ENCODE assay signal across 24 cellular contexts in genomic region chr1:52598729-52599128, GRCh38. TPM values are rescaled to one million over a fixed set of nuclear protein-coding genes. Genes with fewer than 3 reads are reported as not detected.
DNase-seq lines count a peak whose midpoint lies in the region; ATAC-seq, FAIRE-seq and TF ChIP-seq lines count a peak whose summit lies in the region.
"Had no signal": no experiment of that assay in that cellular context is flagged by ENCODE, and none has a peak within 500 bp of the region (broad histone marks: within the 10 kb centered on the region; RNA-seq: fewer than 3 reads in every experiment).

No MANE protein-coding gene starts in this region.

- H3K79me2 ChIP-seq in DND-41 (ENCODE audit: insufficient read depth, low read length) (peaks cover 27% of the 10 kb centered on the region), K562 (ENCODE audit: control insufficient read depth, insufficient read depth, low read length) (no peaks in the 10 kb centered on the region), neural progenitor cell (ENCODE audit: low read depth) (no peaks in the 10 kb centered on the region)

- H3F3A ChIP-seq in neural progenitor cell (ENCODE audit: low read depth) = peaks cover 6% of the 10 kb centered on the region

- H3K9me1 ChIP-seq in K562 (ENCODE audit: control insufficient read depth, insufficient read depth, low read length) = no peaks in the 10 kb centered on the region

- POLR2A ChIA-PET in K562 (lab: Yijun Ruan, JAX) = interaction anchor here (0.6 to 1.0 kb wide), 2 partner anchors 12 to 16 kb away, joined by 4 to 5 read pairs; no protein-coding TSS in a partner anchor

- in situ Hi-C loops in K562 (cut with MboI) = no loop called here

- 25% methylated on average over 7 of the region's 7 CpGs for WGBS in K562 (ENCODE audit: insufficient coverage, low coverage, missing lambda C conversion rate)
- WGBS in thyroid gland, 2 donors = 79 to 90% methylated on average over 7 of the region's 7 CpGs

- H3K4me2 ChIP-seq in DND-41 (ENCODE audit: insufficient read depth, low read length) = no peak overlapping the region
- H3K4me2 ChIP-seq in K562 (ENCODE audit: insufficient read depth, low read length) = no peak overlapping the region
- H3K4me2 ChIP-seq in neural progenitor cell = no peak overlapping the region
- H3K4me2 ChIP-seq: BLaER1 had no signal

- H3K4me1 Mint-ChIP-seq in neural progenitor cell = peaks cover 32% of the 10 kb centered on the region

- H3K4me1 ChIP-seq in DND-41 (ENCODE audit: insufficient read depth, low read length) (peaks cover 25% of the 10 kb centered on the region), K562 (replicated peaks in 1 of 2; ENCODE audit: control insufficient read depth in 2 of 2, insufficient read depth in 2 of 2, low read length in 2 of 2) (no peaks in the 10 kb centered on the region; a peak in 1 of 5 replicates), neural progenitor cell (peaks cover 25% of the 10 kb centered on the region), thyroid gland (peaks cover 19 to 35% of the 10 kb centered on the region in 2 donors), breast epithelium (peaks cover 0 to under 1% of the 10 kb centered on the region in 2 donors)
- H3K4me1 ChIP-seq: Caco-2 had no signal

- peaks cover under 1% of the 10 kb centered on the region; the same call in 1 of the 2 replicates for H3K36me3 ChIP-seq in DND-41 (ENCODE audit: insufficient read depth, low read length)
- no peaks in the 10 kb centered on the region for H3K36me3 ChIP-seq in K562 (ENCODE audit: control insufficient read depth, insufficient read depth, low read length)
- no peaks in the 10 kb centered on the region for H3K36me3 ChIP-seq in neural progenitor cell
- H3K36me3 ChIP-seq in thyroid gland = no peaks in the 10 kb centered on the region
- H3K36me3 ChIP-seq in breast epithelium = no peaks in the 10 kb centered on the region
- H3K36me3 ChIP-seq: BLaER1, HAP-1 had no signal

- TF ChIP-seq CTCF in DND-41 (IDR thresholded peaks at IDR 0.05; ENCODE audit: borderline replicate concordance, extremely low read depth, low read length, poor library complexity, severe bottlenecking) (no peak), K562 (IDR thresholded peaks at IDR 0.05 in 2 of 3, conservative IDR thresholded peaks at IDR 0.05 in 1 of 3; ENCODE audit: insufficient read depth in 2 of 3, low read depth in 1 of 3, low read length in 3 of 3) (no peak), neural progenitor cell (IDR thresholded peaks at IDR 0.05) (no peak), thyroid gland (IDR thresholded peaks at IDR 0.05) (no peak), breast epithelium (IDR thresholded peaks at IDR 0.05) (no peak)

- no TSS peak for BruUV-seq in K562 (replicated peaks; lab: Mats Ljungman, UMichigan)

- H3K4me3 Mint-ChIP-seq in neural progenitor cell = no peak overlapping the region
- H3K4me3 Mint-ChIP-seq: B cell; CD8-positive, alpha-beta T cell had no signal

- H3K27me3 Mint-ChIP-seq in neural progenitor cell (ENCODE audit: insufficient read depth, low read depth) = peaks cover 11% of the 10 kb centered on the region
- H3K27me3 Mint-ChIP-seq: B cell; CD4-positive, CD25-positive, alpha-beta regulatory T cell had no signal

- DNase-seq in DND-41 (peak; percentile 17), K562 (ENCODE audit: extremely low read depth in 1 of 4, low spot score in 3 of 4) (no peak), neural progenitor cell (ENCODE audit: low spot score) (no peak), thyroid gland (no peak), HUDEP-2 (lab: John Stamatoyannopoulos, UW; ENCODE audit: unreplicated experiment in 76 of 76) (no peak), breast epithelium (ENCODE audit: low spot score in 2 of 2) (no peak)
- DNase-seq: Caco-2; CD4-positive, CD25-positive, alpha-beta regulatory T cell; CD8-positive, alpha-beta T cell; DMS153; GF-D8; GOT3 had no signal

- H3K27me3 ChIP-seq in DND-41 (ENCODE audit: insufficient read depth, low read length, poor library complexity) = no peaks in the 10 kb centered on the region
- no peaks in the 10 kb centered on the region for H3K27me3 ChIP-seq in K562 (ENCODE audit: control insufficient read depth in 2 of 2, insufficient read depth in 2 of 2, low read length in 2 of 2)
- H3K27me3 ChIP-seq in neural progenitor cell = peaks cover 39% of the 10 kb centered on the region
- H3K27me3 ChIP-seq in thyroid gland = no peaks in the 10 kb centered on the region
- no peaks in the 10 kb centered on the region for H3K27me3 ChIP-seq in breast epithelium
- H3K27me3 ChIP-seq: BLaER1 had no signal

- H3K9me3 ChIP-seq in DND-41 (ENCODE audit: insufficient read depth, low read length, severe bottlenecking) = no peaks in the 10 kb centered on the region
- no peaks in the 10 kb centered on the region for H3K9me3 ChIP-seq in K562 (replicated peaks; ENCODE audit: control insufficient read depth, insufficient read depth, low read depth, low read length)
- no peaks in the 10 kb centered on the region for H3K9me3 ChIP-seq in neural progenitor cell (ENCODE audit: low read depth)
- H3K9me3 ChIP-seq in thyroid gland = no peaks in the 10 kb centered on the region
- no peaks in the 10 kb centered on the region for H3K9me3 ChIP-seq in breast epithelium
- H3K9me3 ChIP-seq: BLaER1, Caco-2, HAP-1 had no signal

- no peaks in the 10 kb centered on the region for H3K36me3 Mint-ChIP-seq in neural progenitor cell
- H3K36me3 Mint-ChIP-seq: CD8-positive, alpha-beta T cell had no signal

- H3K4me3 ChIP-seq in DND-41 (ENCODE audit: low read depth in 1 of 2, low read length in 2 of 2) (no peak overlapping the region), K562 (no peak overlapping the region), neural progenitor cell (no peak overlapping the region), thyroid gland (replicated peaks in 1 of 3) (no peak overlapping the region), breast epithelium (no peak overlapping the region)
- H3K4me3 ChIP-seq: BLaER1, HAP-1 had no signal

- TF ChIP-seq RAD21 in K562 (CRISPR knock-in tag; conservative IDR thresholded peaks at IDR 0.05 in 1 of 2, IDR thresholded peaks at IDR 0.05 in 1 of 2) = no peak

- ATAC-seq in DND-41 (ENCODE audit: insufficient read depth, low read depth) = no peak
- peak; percentile 62 for ATAC-seq in K562
- ATAC-seq in GM18909 (IDR thresholded peaks at IDR 0.05; ENCODE audit: poor library complexity, unreplicated experiment) = no peak
- ATAC-seq: CD8-positive, alpha-beta T cell had no signal

- peak overlapping the region; percentile 38 for H3K27ac Mint-ChIP-seq in neural progenitor cell
- H3K27ac Mint-ChIP-seq: B cell; CD4-positive, CD25-positive, alpha-beta regulatory T cell; CD8-positive, alpha-beta T cell had no signal

- H4K20me1 ChIP-seq in DND-41 (ENCODE audit: insufficient read depth, low read length) = no peaks in the 10 kb centered on the region
- no peaks in the 10 kb centered on the region for H4K20me1 ChIP-seq in K562 (replicated peaks; ENCODE audit: control insufficient read depth, insufficient read depth, low read length)
- no peaks in the 10 kb centered on the region for H4K20me1 ChIP-seq in neural progenitor cell (ENCODE audit: low read depth)
- H4K20me1 ChIP-seq: BLaER1 had no signal

- FAIRE-seq in K562 (lab: Jason Lieb, UNC) = no peak
- FAIRE-seq: A204.1, GM12891, GM18507, H54 had no signal

- H3K9ac ChIP-seq in DND-41 (ENCODE audit: low read depth, low read length) (no peak overlapping the region), K562 (ENCODE audit: insufficient read depth in 1 of 2, low read depth in 2 of 2, low read length in 2 of 2) (no peak overlapping the region), neural progenitor cell (no peak overlapping the region)
- H3K9ac ChIP-seq: BLaER1 had no signal

- CTCF ChIA-PET in K562 (lab: Yijun Ruan, JAX; ENCODE audit: low intra/inter-chr PET ratio) = no interaction called here

- TF ChIP-seq EP300 in K562 (IDR thresholded peaks at IDR 0.05; ENCODE audit: low read length) = no peak

- H2AFZ ChIP-seq in DND-41 (ENCODE audit: low read depth, low read length) (no peak overlapping the region), K562 (ENCODE audit: low read depth, low read length) (no peak overlapping the region), neural progenitor cell (replicated peaks) (no peak overlapping the region)

- intact Hi-C loops in K562 (cut with micrococcal nuclease) (no loop called here), thyroid gland (cut with DNase I) (no loop called here), breast epithelium (cut with DNase I; ENCODE audit: low total_unique reads) (no loop called here)

- no peak for TF ChIP-seq POLR2A in K562 (conservative IDR thresholded peaks at IDR 0.05)
- no peak for TF ChIP-seq POLR2A in thyroid gland (IDR thresholded peaks at IDR 0.05)
- TF ChIP-seq POLR2A in breast epithelium (IDR thresholded peaks at IDR 0.05) = no peak

- no peak overlapping the region for H3K27ac ChIP-seq in DND-41 (ENCODE audit: low read length)
- no peak overlapping the region for H3K27ac ChIP-seq in K562 (ENCODE audit: extremely low read depth, low read depth, low read length)
- no peak overlapping the region for H3K27ac ChIP-seq in neural progenitor cell
- H3K27ac ChIP-seq in thyroid gland = peak overlapping the region in 2 of 3 donors; percentile 63 to 69
- H3K27ac ChIP-seq in breast epithelium = no peak overlapping the region
- H3K27ac ChIP-seq: 22Rv1, BLaER1, C4-2B had no signal

- peaks cover 3% of the 10 kb centered on the region for H3K9me3 Mint-ChIP-seq in neural progenitor cell
- H3K9me3 Mint-ChIP-seq: CD8-positive, alpha-beta T cell had no signal

RNA-seq across cellular contexts. Expression of gene GPX7, which starts 3.4 kb away (rescaled TPM):
- not detected in 2 replicates for total RNA-seq in K562 (2011; cell fraction: chromatin; rRNA removed; ENCODE audit: low replicate concordance)
- total RNA-seq in K562 (2011; cell fraction: nucleolus; rRNA removed) = not detected in 2 replicates
- not detected in 2 replicates for total RNA-seq in K562 (2011; cell fraction: nucleoplasm; rRNA removed)
- total RNA-seq in K562 (2014; rRNA removed) (not detected in 2 replicates), K562 (2014; rRNA removed; fragmentation: Illumina TruSeq; extraction: Trizol) (not detected in 2 replicates), K562 (2015; rRNA removed; fragmentation: Illumina TruSeq; extraction: Trizol) (not detected in 2 replicates), K562 (2021) (not detected in 2 replicates), neural progenitor cell (ENCODE audit: low replicate concordance) (21.9 and 31.6 TPM in 2 replicates), thyroid gland (10 to 100 TPM; 15.7 to 77.9 (median 32.1) TPM), breast epithelium (10 to 100 TPM; 17.8 to 24.7 (median 20.3) TPM)
- polyA plus RNA-seq in K562 (2011; rRNA removed) (0.07 TPM in 1 of 2 replicates, not detected in the other), K562 (2014; fragmentation: Illumina TruSeq; extraction: Trizol) (not detected in 2 replicates), K562 (2014; fragmentation: Nextera tagmentation; extraction: Ambion mirVana) (under 1 TPM in 1 of 2 experiments, not detected in 1; 0.08 TPM), K562 (2014; rRNA removed) (not detected in 2 replicates)
- polyA plus RNA-seq in K562 (2011; cell fraction: cytosol; rRNA removed) = 0.13 TPM in 1 of 2 replicates, not detected in the other
- 0.13 TPM in 1 of 2 replicates, not detected in the other for polyA plus RNA-seq in K562 (2011; cell fraction: nucleus; rRNA removed)
- polyA plus RNA-seq in K562 (2012) = not detected in 2 replicates
- polyA minus RNA-seq in K562 (2011; rRNA and poly(A)+ RNA removed) = not detected in 2 replicates
- polyA minus RNA-seq in K562 (2011; cell fraction: cytosol; rRNA and poly(A)+ RNA removed) = not detected in 2 replicates
- not detected in 2 replicates for polyA minus RNA-seq in K562 (2011; cell fraction: nucleus; rRNA and poly(A)+ RNA removed)
- total RNA-seq: G401 had no signal

RNA-seq across cellular contexts. Expression of gene SHISAL2A, which starts 34.2 kb away (rescaled TPM):
- total RNA-seq in K562 (2011; cell fraction: chromatin; rRNA removed; ENCODE audit: low replicate concordance) = not detected in 2 replicates
- total RNA-seq in K562 (2011; cell fraction: nucleolus; rRNA removed) = not detected in 2 replicates
- not detected in 2 replicates for total RNA-seq in K562 (2011; cell fraction: nucleoplasm; rRNA removed)
- total RNA-seq in K562 (2014; rRNA removed) = not detected in 2 replicates
- not detected in 2 replicates for total RNA-seq in K562 (2014; rRNA removed; fragmentation: Illumina TruSeq; extraction: Trizol)
- not detected in 2 replicates for total RNA-seq in K562 (2015; rRNA removed; fragmentation: Illumina TruSeq; extraction: Trizol)
- total RNA-seq in K562 (2021) = 0.11 TPM in 1 of 2 replicates, not detected in the other
- not detected in 2 replicates for polyA plus RNA-seq in K562 (2011; rRNA removed)
- polyA plus RNA-seq in K562 (2011; cell fraction: cytosol; rRNA removed) = not detected in 2 replicates
- polyA plus RNA-seq in K562 (2011; cell fraction: nucleus; rRNA removed) = not detected in 2 replicates
- polyA plus RNA-seq in K562 (2012) = not detected in 2 replicates
- polyA plus RNA-seq in K562 (2014; fragmentation: Illumina TruSeq; extraction: Trizol) = not detected in 2 replicates
- not detected for polyA plus RNA-seq in K562 (2014; fragmentation: Nextera tagmentation; extraction: Ambion mirVana)
- not detected in 2 replicates for polyA plus RNA-seq in K562 (2014; rRNA removed)
- polyA minus RNA-seq in K562 (2011; rRNA and poly(A)+ RNA removed) = not detected in 2 replicates
- not detected in 2 replicates for polyA minus RNA-seq in K562 (2011; cell fraction: cytosol; rRNA and poly(A)+ RNA removed)
- polyA minus RNA-seq in K562 (2011; cell fraction: nucleus; rRNA and poly(A)+ RNA removed) = not detected in 2 replicates
- 0.11 and 0.87 TPM in 2 replicates for total RNA-seq in neural progenitor cell (ENCODE audit: low replicate concordance)
- total RNA-seq in thyroid gland = 1 to 10 TPM in 1 of 4 donors, under 1 TPM in 2, not detected in 1; 0.75 to 1.1 (median 0.94) TPM
- under 1 TPM in 1 of 3 donors, not detected in 2; 0.15 TPM for total RNA-seq in breast epithelium
- total RNA-seq: G401 had no signal
- polyA plus RNA-seq: AG04450 had no signal

RNA-seq across cellular contexts. Expression of gene TUT4, which starts 45.8 kb away (rescaled TPM):
- 60.5 and 255 TPM in 2 replicates for total RNA-seq in K562 (2011; cell fraction: chromatin; rRNA removed; ENCODE audit: low replicate concordance)
- 24.2 and 38.3 TPM in 2 replicates for total RNA-seq in K562 (2011; cell fraction: nucleolus; rRNA removed)
- total RNA-seq in K562 (2011; cell fraction: nucleoplasm; rRNA removed) = 89.5 and 141 TPM in 2 replicates
- total RNA-seq in K562 (2014; rRNA removed) (35.5 and 55.5 TPM in 2 replicates), K562 (2014; rRNA removed; fragmentation: Illumina TruSeq; extraction: Trizol) (41.9 and 44.2 TPM in 2 replicates), K562 (2015; rRNA removed; fragmentation: Illumina TruSeq; extraction: Trizol) (36.7 and 37.2 TPM in 2 replicates), K562 (2021) (38.7 and 39.3 TPM in 2 replicates), neural progenitor cell (ENCODE audit: low replicate concordance) (87.2 and 139 TPM in 2 replicates), thyroid gland (100 to 1,000 TPM in 3 of 4 donors, 10 to 100 TPM in 1; 90.5 to 169 (median 120) TPM), breast epithelium (10 to 100 TPM; 44.2 to 85.3 (median 68.8) TPM)
- polyA plus RNA-seq in K562 (2011; rRNA removed) (24.6 and 52.8 TPM in 2 replicates), K562 (2014; fragmentation: Illumina TruSeq; extraction: Trizol) (49.3 and 53.5 TPM in 2 replicates), K562 (2014; fragmentation: Nextera tagmentation; extraction: Ambion mirVana) (10 to 100 TPM; 15.8 to 21.3 TPM), K562 (2014; rRNA removed) (40.8 and 42.4 TPM in 2 replicates)
- 28.2 and 28.9 TPM in 2 replicates for polyA plus RNA-seq in K562 (2011; cell fraction: cytosol; rRNA removed)
- polyA plus RNA-seq in K562 (2011; cell fraction: nucleus; rRNA removed) = 115 and 131 TPM in 2 replicates
- polyA plus RNA-seq in K562 (2012) = 32.5 and 37.8 TPM in 2 replicates
- polyA minus RNA-seq in K562 (2011; rRNA and poly(A)+ RNA removed) = 30.2 and 49.0 TPM in 2 replicates
- 21.8 and 24.9 TPM in 2 replicates for polyA minus RNA-seq in K562 (2011; cell fraction: cytosol; rRNA and poly(A)+ RNA removed)
- 36.6 and 52.9 TPM in 2 replicates for polyA minus RNA-seq in K562 (2011; cell fraction: nucleus; rRNA and poly(A)+ RNA removed)

Comparison
In these comparisons a context has a peak if more than half of its experiments do, and no peak if none do; other contexts are left out.
1. H3K27ac ChIP-seq: peak in thyroid gland (2 of 3); none in DND-41 (single experiment), K562 (single experiment), neural progenitor cell (single experiment) and breast epithelium (0 of 2).
2. RNA of gene GPX7, which starts 3.4 kb away (total RNA-seq): 15.7 to 77.9 TPM in thyroid gland, 21.9 to 31.6 TPM in neural progenitor cell and 17.8 to 24.7 TPM in breast epithelium; not detected in K562; every median in the first group is over 10 times any median in the second.